ENCODE assay signal across 8 cellular contexts in the genomic region with DNA sequence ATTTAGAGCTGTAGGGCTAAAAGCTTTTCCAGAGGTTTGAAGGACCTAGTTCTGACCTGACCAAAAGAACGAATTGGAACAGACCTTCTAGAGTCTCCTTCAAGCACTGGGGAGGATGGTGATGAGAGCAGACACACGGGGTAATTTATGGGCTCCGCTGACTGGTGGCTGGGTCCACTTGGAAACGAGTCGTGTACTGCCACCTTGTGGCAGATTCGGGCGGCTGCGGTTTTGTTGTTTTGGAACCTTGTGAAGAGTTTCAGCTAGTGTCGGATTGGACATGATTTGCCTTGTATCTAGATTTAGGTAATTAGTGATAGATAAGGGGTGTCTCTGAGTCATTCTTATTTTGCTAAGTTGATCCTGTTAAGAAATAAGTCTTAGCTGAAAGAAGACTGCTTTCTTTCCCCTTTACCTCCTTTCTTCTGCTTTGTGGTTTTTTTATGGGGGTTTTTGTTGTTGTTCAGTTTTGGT.
DNase-seq lines count a peak whose midpoint lies in the region; ATAC-seq and TF ChIP-seq lines count a peak whose summit lies in the region.

No MANE protein-coding gene starts in this region.

- H3K9ac ChIP-seq in parathyroid adenoma = no peak overlapping the region

- WGBS in transverse colon (ENCODE audit: low coverage in 1 of 2), 2 donors = 7 to 17% methylated on average over 3 to 9 of the region's 9 CpGs

- H3K4me2 ChIP-seq in parathyroid adenoma (ENCODE audit: low read length) = no peak overlapping the region

- peaks cover 4% of the 10 kb centered on the region for H3K79me2 ChIP-seq in parathyroid adenoma

- intact Hi-C loops in transverse colon (cut with DNase I; ENCODE audit: low total_unique reads) = no loop called here

- H3K9me3 ChIP-seq in parathyroid adenoma (ENCODE audit: control insufficient read depth, low read length) (no peaks in the 10 kb centered on the region), transverse colon (no peaks in the 10 kb centered on the region)

- ATAC-seq in GM21526 (IDR thresholded peaks at IDR 0.05; ENCODE audit: low FRiP score, unreplicated experiment) = no peak

- no peak overlapping the region for H3K4me3 ChIP-seq in parathyroid adenoma (ENCODE audit: low read depth, low read length)
- H3K4me3 ChIP-seq in transverse colon = no peak overlapping the region

- TF ChIP-seq CTCF in parathyroid adenoma (IDR thresholded peaks at IDR 0.05) (peak; percentile 88), transverse colon (IDR thresholded peaks at IDR 0.05) (peak; percentile 81 to 88 (median 86))

- no peak for TF ChIP-seq EP300 in transverse colon (IDR thresholded peaks at IDR 0.05; ENCODE audit: low read depth)

- H3K27ac ChIP-seq in parathyroid adenoma (no peak overlapping the region), transverse colon (no peak overlapping the region)

- H3K36me3 ChIP-seq in parathyroid adenoma (ENCODE audit: control insufficient read depth, insufficient read depth, low read length) (no peaks in the 10 kb centered on the region), transverse colon (no peaks in the 10 kb centered on the region)

- H2AFZ ChIP-seq in parathyroid adenoma = no peak overlapping the region

- DNase-seq in GM04503 (ENCODE audit: low read depth) (peak; percentile 34), NCI-H1092 treated with DMSO at 0.1 percent for 48 hours (lab: John Stamatoyannopoulos, UW) (peak; percentile 68), SKM-1 (lab: John Stamatoyannopoulos, UW; ENCODE audit: unreplicated experiment) (peak; percentile 51), glomerular visceral epithelial cell (ENCODE audit: extremely low spot score) (peak; percentile 87), transverse colon (peak; percentile 75)
- peak; percentile 77 for DNase-seq in activated naive CD4-positive, alpha-beta T cell treated with anti-CD3 and anti-CD28 coated beads, Interleukin-2, amount 50 U/mL, for 16 hours

- H3K4me1 ChIP-seq in parathyroid adenoma = peaks cover 2% of the 10 kb centered on the region
- peaks cover 0 to 3% (median 2%) of the 10 kb centered on the region in 4 donors for H3K4me1 ChIP-seq in transverse colon

- H3K27me3 ChIP-seq in parathyroid adenoma (ENCODE audit: control insufficient read depth, insufficient read depth, low read length) (no peaks in the 10 kb centered on the region), transverse colon (no peaks in the 10 kb centered on the region)

- in situ Hi-C loops in transverse colon (cut with MboI; ENCODE audit: low pct_ligation_motif_present in 1 of 4, low pct_unique_long_range_greater_than_20kb in 1 of 4, low sequenced_read_pairs in 3 of 4) = loop anchor here in 3 of 4 donors (5.0 to 25.0 kb wide), 3 partner anchors 410 to 423 kb away; no protein-coding TSS in a partner anchor

- TF ChIP-seq POLR2A in transverse colon (IDR thresholded peaks at IDR 0.05) = no peak

Comparison
In these comparisons a context has a peak if more than half of its experiments do, and no peak if none do; other contexts are left out.
1. DNase-seq: peak in every context shown above with its lines; median percentile 87 in glomerular visceral epithelial cell; 77 in activated naive CD4-positive, alpha-beta T cell treated with anti-CD3 and anti-CD28 coated beads, Interleukin-2, amount 50 U/mL, for 16 hours; 75 in transverse colon; 68 in NCI-H1092 treated with DMSO at 0.1 percent for 48 hours; 51 in SKM-1; 34 in GM04503.